Comparison of ENCODE assay signal across 1 cellular context in genomic region chr6:139776051-139776450, GRCh38.
TF ChIP-seq lines count a peak whose summit lies in the region.

No MANE protein-coding gene starts in this region.

TF ChIP-seq in HepG2, 621 proteins besides CTCF, POLR2A, EP300 and RAD21 (continued from another document):
- no peak for TF ChIP-seq HOXA5 (CRISPR knock-in tag; IDR thresholded peaks at IDR 0.05)
